18 cellular contexts compared by ENCODE assay signal in genomic region chr6:157305676-157306653, GRCh38. TPM values are rescaled to one million over a fixed set of nuclear protein-coding genes. Genes with fewer than 3 reads are reported as not detected.
DNase-seq lines count a peak whose midpoint lies in the region; ATAC-seq, FAIRE-seq and TF ChIP-seq lines count a peak whose summit lies in the region.
"Had no signal": no experiment of that assay in that cellular context is flagged by ENCODE, and none has a peak within 500 bp of the region (broad histone marks: within the 10 kb centered on the region; RNA-seq: fewer than 3 reads in every experiment).

No MANE protein-coding gene starts in this region.

- ATAC-seq in IMR-90 (ENCODE audit: low read depth), result no peak
- ATAC-seq in lower lobe of right lung, result peak; percentile 22 to 42
- ATAC-seq: activated CD8-positive, alpha-beta T cell treated with anti-CD3 and anti-CD28 coated beads, Interleukin-2, amount 10 ng/mL, durations not matched to agents 7 days and 5 days; naive thymus-derived CD8-positive, alpha-beta T cell; stimulated activated naive CD8-positive, alpha-beta T cell treated with anti-CD3 and anti-CD28 coated beads, Interleukin-15, amount 100 ng/mL, for 72 hours had no signal

- H3K56ac ChIP-seq in IMR-90 (ENCODE audit: extremely low read depth, insufficient read depth, low read length), result no peak overlapping the region

- no peak overlapping the region for H3K23ac ChIP-seq in IMR-90 (ENCODE audit: low read depth, low read length)

- no peak overlapping the region for H3K4me3 ChIP-seq in IMR-90 (ENCODE audit: insufficient read depth, low read depth, low read length)
- H3K4me3 ChIP-seq in endothelial cell of umbilical vein (replicated peaks in 1 of 3; ENCODE audit: insufficient read depth in 1 of 3, low read depth in 1 of 3, low read length in 3 of 3), result peak overlapping the region in 2 of 3 experiments; percentile 10 to 47
- H3K4me3 ChIP-seq in lower lobe of right lung, result peak overlapping the region; percentile 12
- peak overlapping the region in 2 of 3 donors; percentile 34 to 37 for H3K4me3 ChIP-seq in skeletal muscle tissue (ENCODE audit: low read length in 3 of 3)
- peak overlapping the region in 3 of 59 donors; percentile 6 to 20 (median 18) for H3K4me3 ChIP-seq in dorsolateral prefrontal cortex

- no peak overlapping the region for H4K5ac ChIP-seq in IMR-90 (ENCODE audit: low read depth, low read length)

- intact Hi-C loops in IMR-90 (cut with micrococcal nuclease), result no loop called here
- intact Hi-C loops in endothelial cell of umbilical vein (cut with micrococcal nuclease), result loop anchor here (1.0 kb wide), 1 partner anchor 37 kb away; no protein-coding TSS in a partner anchor
- intact Hi-C loops in lower lobe of right lung (cut with DNase I), result no loop called here
- intact Hi-C loops in dorsolateral prefrontal cortex (cut with DNase I), result no loop called here

- H2AK9ac ChIP-seq in IMR-90 (replicated peaks; ENCODE audit: low read depth, low read length, poor library complexity), result no peak overlapping the region

- TF ChIP-seq CTCF in IMR-90 (conservative IDR thresholded peaks at IDR 0.05; ENCODE audit: low read depth, low read length) (no peak), endothelial cell of umbilical vein (IDR thresholded peaks at IDR 0.05; ENCODE audit: extremely low read depth in 1 of 2, insufficient read depth in 1 of 2, low read depth in 1 of 2, low read length in 2 of 2) (no peak), lower lobe of right lung (IDR thresholded peaks at IDR 0.05) (no peak), dorsolateral prefrontal cortex (IDR thresholded peaks at IDR 0.05 in 54 of 56, conservative IDR thresholded peaks at IDR 0.05 in 2 of 56; ENCODE audit: low read depth in 1 of 56, partially characterized antibody in 56 of 56) (no peak)

- FAIRE-seq in endothelial cell of umbilical vein (lab: Jason Lieb, UNC), result no peak
- FAIRE-seq: islet of Langerhans had no signal

- no peak overlapping the region for H3K4me2 ChIP-seq in IMR-90 (ENCODE audit: low read depth, low read length)
- H3K4me2 ChIP-seq in endothelial cell of umbilical vein (ENCODE audit: insufficient read depth, low read length), result peak overlapping the region; percentile 63

- peak overlapping the region; percentile 20; the same call in 1 of the 2 replicates for H2AK5ac ChIP-seq in IMR-90 (ENCODE audit: low read depth, low read length)

- H3K27me3 ChIP-seq in IMR-90 (ENCODE audit: control insufficient read depth, insufficient read depth, low read length) (no peaks in the 10 kb centered on the region), endothelial cell of umbilical vein (ENCODE audit: control insufficient read depth in 2 of 2, insufficient read depth in 2 of 2, low read length in 2 of 2) (no peaks in the 10 kb centered on the region), lower lobe of right lung (ENCODE audit: low read depth) (no peaks in the 10 kb centered on the region), skeletal muscle tissue (ENCODE audit: control insufficient read depth in 3 of 3, insufficient read depth in 3 of 3, low read length in 3 of 3) (no peaks in the 10 kb centered on the region), dorsolateral prefrontal cortex (no peaks in the 10 kb centered on the region)

- H3K9me3 ChIP-seq in IMR-90 (ENCODE audit: control insufficient read depth, insufficient read depth, low read length) (no peaks in the 10 kb centered on the region), endothelial cell of umbilical vein (replicated peaks; ENCODE audit: control insufficient read depth, insufficient read depth, low read length) (no peaks in the 10 kb centered on the region), lower lobe of right lung (no peaks in the 10 kb centered on the region), skeletal muscle tissue (ENCODE audit: control insufficient read depth in 3 of 3, low read length in 3 of 3) (no peaks in the 10 kb centered on the region)

- H3K9ac ChIP-seq in IMR-90 (ENCODE audit: low read depth, low read length) (no peak overlapping the region), endothelial cell of umbilical vein (replicated peaks; ENCODE audit: extremely low read depth, insufficient read depth, low read length) (peak overlapping the region; percentile 59), skeletal muscle tissue (ENCODE audit: low read depth in 1 of 3, low read length in 3 of 3) (peak overlapping the region in 2 of 3 donors; percentile 26 to 36)

- no peak overlapping the region for H3K4ac ChIP-seq in IMR-90 (ENCODE audit: low read depth, low read length)

- H2BK120ac ChIP-seq in IMR-90 (ENCODE audit: low read depth, low read length), result 0 out of 2 replicates have a peak overlapping the region, but pooled peaks have one; percentile 5

- H3K18ac ChIP-seq in IMR-90 (ENCODE audit: low read depth, low read length), result no peak overlapping the region

- DNase-seq in IMR-90 (no peak), endothelial cell of umbilical vein (ENCODE audit: low read depth, low spot score) (no peak), lower lobe of right lung (no peak), GM03348 (ENCODE audit: low spot score) (no peak), C1 segment of cervical spinal cord (lab: John Stamatoyannopoulos, UW) (no peak), dorsolateral prefrontal cortex (no peak)
- no peak for DNase-seq in stimulated activated CD8-positive, alpha-beta memory T cell treated with anti-CD3 and anti-CD28 coated beads, Interleukin-4, amount 100 ng/mL, for 48 hours
- DNase-seq: activated CD8-positive, alpha-beta T cell treated with anti-CD3 and anti-CD28 coated beads, Interleukin-2, amount 10 ng/mL, durations not matched to agents 7 days and 5 days; activated gamma-delta T cell; effector CD8-positive, alpha-beta T cell; foreskin fibroblast; GOT3; naive thymus-derived CD8-positive, alpha-beta T cell; NCI-H1092 treated with DMSO at 0.1 percent for 48 hours; NCI-H2227 treated with DMSO at 0.1 percent for 48 hours; stimulated activated naive CD8-positive, alpha-beta T cell treated with anti-CD3 and anti-CD28 coated beads, Interleukin-15, amount 100 ng/mL, for 72 hours had no signal

- no peak overlapping the region for H4K8ac ChIP-seq in IMR-90 (ENCODE audit: low read depth in 2 of 2, low read length in 2 of 2)

- in situ Hi-C loops in IMR-90 (cut with MboI; ENCODE audit: low sequenced_read_pairs), result loop anchor here (25.0 kb wide), 1 partner anchor 581 kb away; no protein-coding TSS in a partner anchor

- H3K79me1 ChIP-seq in IMR-90 (ENCODE audit: low read depth in 1 of 2, low read length in 2 of 2), result peaks cover 17 to 32% of the 10 kb centered on the region in 2 experiments

- WGBS in IMR-90 (ENCODE audit: extremely low coverage in 2 of 2, insufficient read length in 1 of 2), 2 experiments, result 87% methylated on average over 7 of the region's 9 CpGs; no CpG with 5 or more reads in 1 of the 2 experiments

- no peak for TF ChIP-seq RAD21 in IMR-90 (IDR thresholded peaks at IDR 0.05; ENCODE audit: low read length)

- no peaks in the 10 kb centered on the region for H3K79me2 ChIP-seq in endothelial cell of umbilical vein (ENCODE audit: control insufficient read depth, insufficient read depth, low read length)

- H3K4me1 ChIP-seq in IMR-90 (ENCODE audit: control insufficient read depth, insufficient read depth, low read length) (peaks cover 12% of the 10 kb centered on the region), endothelial cell of umbilical vein (ENCODE audit: control insufficient read depth, extremely low read depth, insufficient read depth, low read length) (peaks cover 29% of the 10 kb centered on the region), lower lobe of right lung (peaks cover 31% of the 10 kb centered on the region), skeletal muscle tissue (ENCODE audit: control insufficient read depth in 3 of 3, insufficient read depth in 3 of 3, low read length in 3 of 3) (peaks cover 13 to 20% (median 18%) of the 10 kb centered on the region in 3 donors)

- TF ChIP-seq POLR2A in IMR-90 (IDR thresholded peaks at IDR 0.05; ENCODE audit: low read depth, low read length) (no peak), endothelial cell of umbilical vein (IDR thresholded peaks at IDR 0.05; ENCODE audit: low read depth, low read length) (no peak)

- H3K14ac ChIP-seq in IMR-90 (replicated peaks; ENCODE audit: low read depth, low read length), result no peak overlapping the region

- H3K36me3 ChIP-seq in IMR-90 (ENCODE audit: control insufficient read depth, insufficient read depth, low read length) (peaks cover 5% of the 10 kb centered on the region), endothelial cell of umbilical vein (ENCODE audit: control insufficient read depth in 2 of 2, extremely low read depth in 1 of 2, insufficient read depth in 2 of 2, low read length in 2 of 2) (peaks cover 0 to 4% of the 10 kb centered on the region in 2 experiments), lower lobe of right lung (no peaks in the 10 kb centered on the region), skeletal muscle tissue (ENCODE audit: control insufficient read depth in 3 of 3, insufficient read depth in 3 of 3, low read length in 3 of 3) (peaks cover 7 to 13% (median 8%) of the 10 kb centered on the region in 3 donors)

- POLR2A ChIA-PET in IMR-90 (lab: Charles Lee; ENCODE audit: unreplicated experiment), result no interaction called here
- POLR2A ChIA-PET in endothelial cell of umbilical vein (lab: Charles Lee), result interaction anchor here (0.5 kb wide), 1 partner anchor 217 kb away, joined by 4 read pairs; no protein-coding TSS in a partner anchor

- H2BK20ac ChIP-seq in IMR-90 (ENCODE audit: low read depth, low read length), result no peak overlapping the region

- H3K9me1 ChIP-seq in IMR-90 (ENCODE audit: insufficient read depth, low read length) (peaks cover 22% of the 10 kb centered on the region), endothelial cell of umbilical vein (replicated peaks; ENCODE audit: control insufficient read depth, extremely low read depth, insufficient read depth, low read length) (no peaks in the 10 kb centered on the region)

- CTCF ChIA-PET in IMR-90 (lab: Yijun Ruan, JAX), result no interaction called here
- CTCF ChIA-PET in endothelial cell of umbilical vein (lab: Charles Lee), result interaction anchor here (1.1 to 2.0 kb wide), 2 partner anchors 24 to 373 kb away, joined by 3 to 9 read pairs; no protein-coding TSS in a partner anchor

- no peak overlapping the region for H2BK5ac ChIP-seq in IMR-90 (ENCODE audit: low read depth, low read length, poor library complexity, severe bottlenecking)

- H4K91ac ChIP-seq in IMR-90 (ENCODE audit: insufficient read depth, low read depth, low read length), result no peak overlapping the region

- no TSS peak for BruUV-seq in IMR-90 (replicated peaks; lab: Mats Ljungman, UMichigan)
- no TSS peak for BruUV-seq in endothelial cell of umbilical vein (replicated peaks; lab: Mats Ljungman, UMichigan)

- H4K20me1 ChIP-seq in IMR-90 (ENCODE audit: insufficient read depth, low read length) (peaks cover 3% of the 10 kb centered on the region), endothelial cell of umbilical vein (replicated peaks; ENCODE audit: control insufficient read depth, extremely low read depth, insufficient read depth, low read length) (no peaks in the 10 kb centered on the region)

- H2BK15ac ChIP-seq in IMR-90 (ENCODE audit: low read depth, low read length), result no peak overlapping the region

- dilution Hi-C loops in IMR-90 (cut with HindIII; ENCODE audit: low sequenced_read_pairs, unreplicated experiment) (no loop called here), endothelial cell of umbilical vein (cut with MboI; ENCODE audit: extremely low pct_ligation_motif_present, low sequenced_read_pairs) (no loop called here)

- H2AFZ ChIP-seq in IMR-90 (replicated peaks; ENCODE audit: low read length, poor library complexity), result no peak overlapping the region
- peak overlapping the region; percentile 34 for H2AFZ ChIP-seq in endothelial cell of umbilical vein (ENCODE audit: low read depth, low read length)

- H3K27ac ChIP-seq in IMR-90 (ENCODE audit: insufficient read depth, low read length) (no peak overlapping the region), endothelial cell of umbilical vein (ENCODE audit: insufficient read depth, low read depth, low read length) (peak overlapping the region; percentile 86), lower lobe of right lung (peak overlapping the region; percentile 65), skeletal muscle tissue (ENCODE audit: low read depth, low read length) (peak overlapping the region; percentile 57), dorsolateral prefrontal cortex (peak overlapping the region in 7 of 59 donors; percentile 3 to 61 (median 9))

RNA-seq across cellular contexts. Expression of gene TMEM242, which starts 17.4 kb away (rescaled TPM):
- total RNA-seq in IMR-90 (2012; rRNA removed), result 2.3 and 4.2 TPM in 2 replicates
- 4.3 and 4.6 TPM in 2 replicates for polyA plus RNA-seq in IMR-90 (2012; rRNA removed)
- polyA plus RNA-seq in IMR-90 (2012; cell fraction: cytosol; rRNA removed), result 1.9 and 2.1 TPM in 2 replicates
- 0.70 and 2.6 TPM in 2 replicates for polyA plus RNA-seq in IMR-90 (2012; cell fraction: nucleus; rRNA removed; ENCODE audit: low replicate concordance)
- total RNA-seq in endothelial cell of umbilical vein, result 15.3 and 15.5 TPM in 2 replicates
- polyA plus RNA-seq in endothelial cell of umbilical vein, result 3.4 and 5.3 TPM in 2 replicates
- 7.4 TPM in 2 replicates for polyA plus RNA-seq in endothelial cell of umbilical vein (2011; cell fraction: cytosol; rRNA removed)
- 5.9 and 8.9 TPM in 2 replicates for polyA plus RNA-seq in endothelial cell of umbilical vein (2011; cell fraction: nucleus; rRNA removed)
- 8.0 and 10.3 TPM in 2 replicates for polyA plus RNA-seq in endothelial cell of umbilical vein (2012)
- polyA minus RNA-seq in endothelial cell of umbilical vein, result 5.8 and 6.6 TPM in 2 replicates
- polyA minus RNA-seq in endothelial cell of umbilical vein (2011; cell fraction: cytosol; rRNA and poly(A)+ RNA removed), result 1.5 TPM
- 6.4 and 11.2 TPM in 2 replicates for polyA minus RNA-seq in endothelial cell of umbilical vein (2011; cell fraction: nucleus; rRNA and poly(A)+ RNA removed)
- total RNA-seq in lower lobe of right lung, result 10.9 TPM
- total RNA-seq in skeletal muscle tissue, result 6.8 TPM
- total RNA-seq in dorsolateral prefrontal cortex, result 10 to 100 TPM; 10.7 to 28.5 (median 20.7) TPM
